ENCODE assay signal across 16 cellular contexts in the genomic region with DNA sequence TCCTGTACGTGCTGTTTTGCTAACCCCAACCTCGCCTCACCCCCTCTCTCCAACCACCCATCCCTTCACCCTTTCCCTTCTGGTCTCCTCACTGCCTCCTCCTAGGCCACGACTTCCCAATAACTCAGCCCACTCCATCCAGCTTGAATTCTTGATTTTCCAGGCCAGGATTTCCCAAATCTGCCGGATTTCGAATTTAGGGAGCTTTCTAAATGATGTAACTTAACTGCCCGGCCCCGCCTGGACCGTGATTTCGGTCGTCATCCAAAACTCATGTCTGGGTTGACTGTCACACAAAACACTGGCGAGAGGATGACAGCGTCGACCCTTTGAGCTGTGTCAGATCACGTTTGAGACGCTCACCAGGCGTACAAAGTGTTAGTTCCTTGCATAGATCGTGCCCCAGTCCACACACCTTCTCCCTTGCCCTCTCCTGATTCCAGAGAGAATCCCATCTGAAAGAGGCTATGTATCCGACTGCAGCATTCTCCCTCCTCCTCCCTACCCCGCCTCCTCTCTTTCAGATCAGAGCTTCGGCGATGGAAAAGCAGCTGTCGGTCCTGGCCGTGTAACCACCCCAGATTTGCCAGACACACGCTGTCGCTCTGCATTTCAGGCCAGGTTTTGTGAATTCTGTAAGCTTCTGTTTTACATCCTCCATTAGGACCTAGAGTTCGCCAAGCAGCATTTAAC.
DNase-seq lines count a peak whose midpoint lies in the region; FAIRE-seq and TF ChIP-seq lines count a peak whose summit lies in the region.
"Had no signal": no experiment of that assay in that cellular context is flagged by ENCODE, and none has a peak within 500 bp of the region (broad histone marks: within the 10 kb centered on the region; RNA-seq: fewer than 3 reads in every experiment).

No MANE protein-coding gene starts in this region.

- H3K27ac Mint-ChIP-seq in mesothelial cell of epicardium = no peak overlapping the region

- FAIRE-seq in RCC 7860 (lab: Jason Lieb, UNC) = no peak
- FAIRE-seq: G401.6, GM18507 had no signal

- H3K79me2 ChIP-seq in ACC112 (ENCODE audit: control insufficient read depth, insufficient read depth, low read length, unreplicated experiment) = no peaks in the 10 kb centered on the region

- peak overlapping the region; percentile 58 for H3K4me3 Mint-ChIP-seq in mesothelial cell of epicardium

- H3K27me3 ChIP-seq in ACC112 (ENCODE audit: insufficient read depth, low read length) (peaks cover 76% of the 10 kb centered on the region), H7 (ENCODE audit: control insufficient read depth, insufficient read depth, low read length) (peaks cover 15% of the 10 kb centered on the region; the same call in 1 of the 2 replicates), ectodermal cell (ENCODE audit: control insufficient read depth, insufficient read depth, low read length, poor library complexity, severe bottlenecking) (peaks cover 20% of the 10 kb centered on the region)

- H3K27ac ChIP-seq in ACC112 (ENCODE audit: low read depth, low read length) = no peak overlapping the region
- no peak overlapping the region for H3K27ac ChIP-seq in ectodermal cell (ENCODE audit: insufficient read depth, low read depth, low read length, poor library complexity, severe bottlenecking)
- no peak overlapping the region for H3K27ac ChIP-seq in coronary artery
- H3K27ac ChIP-seq: BLaER1 treated with 17β-estradiol and CSF1 and Interleukin-3, amounts not matched to agents 10 nM and 100 nM had no signal

- H3K36me3 ChIP-seq in ACC112 (ENCODE audit: insufficient read depth, low read length) (no peaks in the 10 kb centered on the region), H7 (replicated peaks; ENCODE audit: control insufficient read depth, insufficient read depth, low read length) (no peaks in the 10 kb centered on the region), ectodermal cell (ENCODE audit: control insufficient read depth, insufficient read depth, low read length) (no peaks in the 10 kb centered on the region)
- H3K36me3 ChIP-seq: BLaER1 treated with 17β-estradiol and CSF1 and Interleukin-3, amounts not matched to agents 10 nM and 100 nM had no signal

- DNase-seq in H7 (peak; percentile 31), mesothelial cell of epicardium (ENCODE audit: low spot score in 2 of 2, unreplicated experiment in 2 of 2) (no peak), DMS114 treated with DMSO at 0.1 percent for 48 hours (lab: John Stamatoyannopoulos, UW; ENCODE audit: unreplicated experiment) (no peak), LoVo (ENCODE audit: low spot score) (no peak), coronary artery (ENCODE audit: low spot score) (no peak), RCC 7860 (ENCODE audit: low spot score) (no peak)
- DNase-seq: activated CD8-positive, alpha-beta memory T cell treated with anti-CD3 and anti-CD28 coated beads, Interleukin-2, amount 50 U/mL, for 4 hours; effector CD8-positive, alpha-beta T cell; NCI-H1436; NCI-H748 treated with DMSO at 0.1 percent for 48 hours; SHP77 treated with DMSO at 0.1 percent for 48 hours had no signal

- H3K9me3 Mint-ChIP-seq in mesothelial cell of epicardium = no peaks in the 10 kb centered on the region

- H3K27me3 Mint-ChIP-seq in mesothelial cell of epicardium (ENCODE audit: low read depth) = peaks cover 88% of the 10 kb centered on the region

- WGBS in ectodermal cell, 2 experiments = 44% methylated on average over 26 of the region's 26 CpGs

- H3K36me3 Mint-ChIP-seq in mesothelial cell of epicardium = no peaks in the 10 kb centered on the region

- no peaks in the 10 kb centered on the region for H3K9me3 ChIP-seq in ectodermal cell (ENCODE audit: control insufficient read depth, low read length)

- peak overlapping the region; percentile 59 for H3K4me3 ChIP-seq in ACC112 (ENCODE audit: low read depth, low read length)
- H3K4me3 ChIP-seq in H7 (ENCODE audit: insufficient read depth, low read depth, low read length) = peak overlapping the region; percentile 38; the same call in 1 of the 2 replicates
- H3K4me3 ChIP-seq in ectodermal cell (ENCODE audit: insufficient read depth, low read depth, low read length) = peak overlapping the region; percentile 18
- H3K4me3 ChIP-seq in coronary artery = no peak overlapping the region
- H3K4me3 ChIP-seq: BLaER1 treated with 17β-estradiol and CSF1 and Interleukin-3, amounts not matched to agents 10 nM and 100 nM had no signal

- H3K4me1 ChIP-seq in ACC112 (ENCODE audit: control insufficient read depth, insufficient read depth, low read length, unreplicated experiment) (no peaks in the 10 kb centered on the region), ectodermal cell (ENCODE audit: control insufficient read depth, insufficient read depth, low read length) (peaks cover 9% of the 10 kb centered on the region)
- H3K4me1 ChIP-seq: BLaER1 treated with 17β-estradiol and CSF1 and Interleukin-3, amounts not matched to agents 10 nM and 100 nM had no signal

- TF ChIP-seq CTCF in mesothelial cell of epicardium (IDR thresholded peaks at IDR 0.05; ENCODE audit: unreplicated experiment) (no peak), coronary artery (IDR thresholded peaks at IDR 0.05) (no peak)

- H3K4me1 Mint-ChIP-seq in mesothelial cell of epicardium = peaks cover 9% of the 10 kb centered on the region

- no peak overlapping the region for H2AFZ ChIP-seq in ACC112 (ENCODE audit: low read length, unreplicated experiment)
